In the genomic region with DNA sequence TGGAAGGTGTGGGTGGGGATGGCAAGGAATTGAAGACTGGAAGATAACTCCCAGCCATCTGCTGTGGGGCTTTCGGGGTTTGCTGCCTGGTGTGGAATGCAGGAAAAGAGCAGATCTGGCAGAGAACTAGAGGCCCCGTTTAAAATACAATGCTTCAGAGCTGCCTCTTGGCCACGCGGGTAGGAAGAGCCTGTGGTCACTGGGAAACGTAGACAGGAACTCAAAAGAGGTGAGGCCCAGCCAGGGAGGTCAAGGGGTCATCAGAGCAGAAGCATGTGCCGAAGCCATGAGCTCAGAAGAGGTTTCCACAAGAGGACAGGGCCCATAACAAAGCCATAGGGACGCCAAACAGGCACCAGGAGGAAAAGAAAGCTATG, we compare ENCODE assay signal across 9 cellular contexts. TPM values are rescaled to one million over a fixed set of nuclear protein-coding genes. Genes with fewer than 3 reads are reported as not detected.
A peak's percentile ranks its signal among the peaks of the same experiment; 100 is the strongest.
DNase-seq lines count a peak whose midpoint lies in the region; ATAC-seq, FAIRE-seq and TF ChIP-seq lines count a peak whose summit lies in the region.
"Had no signal": no experiment of that assay in that cellular context is flagged by ENCODE, and none has a peak within 500 bp of the region (broad histone marks: within the 10 kb centered on the region; RNA-seq: fewer than 3 reads in every experiment).

No MANE protein-coding gene starts in this region.

- H3K27ac ChIP-seq in Peyer's patch (peak overlapping the region in 3 of 4 donors; percentile 27 to 67 (median 65)), left ventricle myocardium inferior (replicated peaks) (peak overlapping the region; percentile 71), stomach (peak overlapping the region; percentile 67 to 90 (median 78))

- H3K4me3 ChIP-seq in Peyer's patch, result no peak overlapping the region
- H3K4me3 ChIP-seq in left ventricle myocardium inferior, result no peak overlapping the region
- no peak overlapping the region for H3K4me3 ChIP-seq in stomach

- H3K9me3 ChIP-seq in Peyer's patch (no peaks in the 10 kb centered on the region), left ventricle myocardium inferior (replicated peaks) (no peaks in the 10 kb centered on the region), stomach (no peaks in the 10 kb centered on the region)

- H3K4me3 Mint-ChIP-seq in activated CD4-positive, alpha-beta T cell treated with anti-CD3 and anti-CD28 coated beads, Interleukin-2, amount 10 ng/mL, durations not matched to agents 7 days and 5 days, result peak overlapping the region; percentile 2

- TF ChIP-seq EP300 in stomach (IDR thresholded peaks at IDR 0.05), result no peak

- peaks cover 18% of the 10 kb centered on the region for H3K4me1 Mint-ChIP-seq in activated CD4-positive, alpha-beta T cell treated with anti-CD3 and anti-CD28 coated beads, Interleukin-2, amount 10 ng/mL, durations not matched to agents 7 days and 5 days

- TF ChIP-seq POLR2A in Peyer's patch (IDR thresholded peaks at IDR 0.05), result no peak
- no peak for TF ChIP-seq POLR2A in stomach (IDR thresholded peaks at IDR 0.05)

- no peaks in the 10 kb centered on the region for H3K36me3 ChIP-seq in Peyer's patch
- H3K36me3 ChIP-seq in left ventricle myocardium inferior, result no peaks in the 10 kb centered on the region
- no peaks in the 10 kb centered on the region for H3K36me3 ChIP-seq in stomach

- no peaks in the 10 kb centered on the region for H3K36me3 Mint-ChIP-seq in activated CD4-positive, alpha-beta T cell treated with anti-CD3 and anti-CD28 coated beads, Interleukin-2, amount 10 ng/mL, durations not matched to agents 7 days and 5 days (ENCODE audit: low read depth)

- no peak for ATAC-seq in GM19452 (IDR thresholded peaks at IDR 0.05; ENCODE audit: unreplicated experiment)

- H3K9me3 Mint-ChIP-seq in activated CD4-positive, alpha-beta T cell treated with anti-CD3 and anti-CD28 coated beads, Interleukin-2, amount 10 ng/mL, durations not matched to agents 7 days and 5 days, result no peaks in the 10 kb centered on the region

- intact Hi-C loops in left ventricle myocardium inferior (cut with micrococcal nuclease) (no loop called here), stomach (cut with DNase I; ENCODE audit: low total_unique reads) (no loop called here)

- POLR2A ChIA-PET in activated CD4-positive, alpha-beta T cell treated with anti-CD3 and anti-CD28 coated beads, Interleukin-2, amount 10 ng/mL, durations not matched to agents 7 days and 5 days (lab: Charles Lee), result no interaction called here

- H3K27ac Mint-ChIP-seq in activated CD4-positive, alpha-beta T cell treated with anti-CD3 and anti-CD28 coated beads, Interleukin-2, amount 10 ng/mL, durations not matched to agents 7 days and 5 days, result peak overlapping the region; percentile 76

- no peak for FAIRE-seq in RCC 7860 (lab: Jason Lieb, UNC)
- FAIRE-seq in D721Med (lab: Jason Lieb, UNC), result no peak

- H3K27me3 ChIP-seq in Peyer's patch (no peaks in the 10 kb centered on the region), left ventricle myocardium inferior (ENCODE audit: low read depth) (no peaks in the 10 kb centered on the region), stomach (no peaks in the 10 kb centered on the region)

- no peak for TF ChIP-seq CTCF in Peyer's patch (IDR thresholded peaks at IDR 0.05)
- no peak for TF ChIP-seq CTCF in left ventricle myocardium inferior (IDR thresholded peaks at IDR 0.05; ENCODE audit: borderline replicate concordance)
- TF ChIP-seq CTCF in stomach (IDR thresholded peaks at IDR 0.05), result no peak
- TF ChIP-seq CTCF in D721Med (IDR thresholded peaks at IDR 0.05; ENCODE audit: insufficient read depth, missing control alignments), result no peak

- 22 to 41% (median 32%) methylated on average over 6 to 7 of the region's 7 CpGs for WGBS in stomach, 5 donors

- CTCF ChIA-PET in activated CD4-positive, alpha-beta T cell treated with anti-CD3 and anti-CD28 coated beads, Interleukin-2, amount 10 ng/mL, durations not matched to agents 7 days and 5 days (lab: Charles Lee), result no interaction called here

- no peak for DNase-seq in activated CD4-positive, alpha-beta T cell treated with anti-CD3 and anti-CD28 coated beads, Interleukin-2, amount 10 ng/mL, durations not matched to agents 7 days and 5 days
- DNase-seq in activated CD4-positive, alpha-beta T cell treated with anti-CD3 and anti-CD28 coated beads for 48 hours, result no peak
- DNase-seq in Peyer's patch (no peak), left ventricle myocardium inferior (peak; percentile 19), stomach (no peak), RCC 7860 (ENCODE audit: low spot score) (no peak), D721Med (ENCODE audit: insufficient read length, low spot score) (no peak)
- DNase-seq: C1 segment of cervical spinal cord had no signal

- H3K27me3 Mint-ChIP-seq in activated CD4-positive, alpha-beta T cell treated with anti-CD3 and anti-CD28 coated beads, Interleukin-2, amount 10 ng/mL, durations not matched to agents 7 days and 5 days, result no peaks in the 10 kb centered on the region

- H3K4me1 ChIP-seq in Peyer's patch, result peaks cover 0 to 9% (median 0%) of the 10 kb centered on the region in 4 donors
- peaks cover 22% of the 10 kb centered on the region for H3K4me1 ChIP-seq in left ventricle myocardium inferior
- peaks cover 11 to 47% (median 19%) of the 10 kb centered on the region in 4 donors for H3K4me1 ChIP-seq in stomach

RNA-seq across cellular contexts. Expression of a gene that starts 14.5 kb away (rescaled TPM):
- 1 to 10 TPM; 1.5 to 1.9 TPM for total RNA-seq in activated CD4-positive, alpha-beta T cell treated with anti-CD3 and anti-CD28 coated beads, Interleukin-2, amount 10 ng/mL, durations not matched to agents 7 days and 5 days
- 1 to 10 TPM; 3.3 to 5.6 (median 4.3) TPM for total RNA-seq in Peyer's patch
- total RNA-seq in left ventricle myocardium inferior, result 5.3 TPM
- total RNA-seq in stomach, result 10 to 100 TPM in 2 of 5 donors, 1 to 10 TPM in 3; 2.3 to 13.4 (median 9.4) TPM
- 1 to 10 TPM; 2.1 to 7.8 (median 5.4) TPM for polyA plus RNA-seq in stomach

RNA-seq across cellular contexts. Expression of a gene that starts 14.9 kb away (rescaled TPM):
- 10 to 100 TPM; 15.6 to 16.3 TPM for total RNA-seq in activated CD4-positive, alpha-beta T cell treated with anti-CD3 and anti-CD28 coated beads, Interleukin-2, amount 10 ng/mL, durations not matched to agents 7 days and 5 days
- total RNA-seq in Peyer's patch (10 to 100 TPM; 15.9 to 38.0 (median 23.9) TPM), left ventricle myocardium inferior (27.1 TPM), stomach (10 to 100 TPM in 4 of 5 donors, 1 to 10 TPM in 1; 1.8 to 42.0 (median 22.2) TPM)
- polyA plus RNA-seq in stomach, result 10 to 100 TPM in 2 of 3 donors, 1 to 10 TPM in 1; 6.9 to 39.7 (median 13.3) TPM
